Comparison of ENCODE assay signal across 21 cellular contexts in the genomic region with DNA sequence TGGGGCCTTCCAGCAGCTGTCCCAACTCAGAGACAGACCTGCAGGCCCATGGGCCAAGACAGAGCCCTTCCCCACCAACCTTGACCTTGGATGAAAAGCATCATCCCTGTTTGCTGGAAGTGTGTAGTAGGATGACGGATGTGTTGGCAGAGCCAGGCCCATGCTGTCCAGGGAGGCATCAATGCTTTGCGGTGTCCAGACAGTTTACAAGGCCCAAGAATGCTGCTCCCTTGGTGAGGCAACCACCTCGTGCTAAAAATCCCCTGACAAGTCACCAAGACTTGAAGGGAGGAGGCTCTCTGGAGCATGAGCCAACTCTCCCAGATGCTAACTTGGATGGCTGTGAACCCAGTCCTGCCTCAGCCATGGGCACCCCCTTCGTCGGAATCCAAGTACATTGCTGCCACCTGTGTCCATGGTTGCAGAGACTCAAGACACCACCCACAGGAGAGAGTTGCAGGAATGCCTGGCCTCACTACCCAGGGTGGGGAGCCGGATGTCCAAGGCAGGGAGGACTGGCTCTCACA. TPM values are rescaled to one million over a fixed set of nuclear protein-coding genes. Genes with fewer than 3 reads are reported as not detected.
DNase-seq lines count a peak whose midpoint lies in the region; ATAC-seq, FAIRE-seq and TF ChIP-seq lines count a peak whose summit lies in the region.
"Had no signal": no experiment of that assay in that cellular context is flagged by ENCODE, and none has a peak within 500 bp of the region (broad histone marks: within the 10 kb centered on the region; RNA-seq: fewer than 3 reads in every experiment).

No MANE protein-coding gene starts in this region.

- H3K4me1 Mint-ChIP-seq in endodermal cell, result peaks cover 11% of the 10 kb centered on the region

- H3K4me1 ChIP-seq in endodermal cell (ENCODE audit: control insufficient read depth, insufficient read depth, low read length) (no peaks in the 10 kb centered on the region), sigmoid colon (peaks cover 0 to 25% (median 14%) of the 10 kb centered on the region in 4 donors)
- H3K4me1 ChIP-seq: gastrocnemius medialis had no signal

- no peak overlapping the region for H3K4me3 ChIP-seq in endodermal cell (ENCODE audit: low read length)
- no peak overlapping the region for H3K4me3 ChIP-seq in sigmoid colon
- H3K4me3 ChIP-seq in coronary artery, result no peak overlapping the region
- H3K4me3 ChIP-seq: colonic mucosa, gastrocnemius medialis had no signal

- TF ChIP-seq POLR2A in sigmoid colon (IDR thresholded peaks at IDR 0.05), result no peak

- no peak overlapping the region for H3K9ac ChIP-seq in endodermal cell (ENCODE audit: extremely low read depth, low read length, poor library complexity, severe bottlenecking)

- FAIRE-seq in HTR-8/SVneo (lab: Jason Lieb, UNC), result peak; percentile 54
- FAIRE-seq: endothelial cell of umbilical vein had no signal

- peaks cover 61% of the 10 kb centered on the region for H3K27me3 Mint-ChIP-seq in endodermal cell (ENCODE audit: insufficient read depth)

- no peaks in the 10 kb centered on the region for H3K36me3 Mint-ChIP-seq in endodermal cell (ENCODE audit: low read depth)
- H3K36me3 Mint-ChIP-seq: IgD-negative memory B cell had no signal

- H3K9me3 ChIP-seq in endodermal cell (ENCODE audit: control insufficient read depth, low read length) (no peaks in the 10 kb centered on the region), sigmoid colon (no peaks in the 10 kb centered on the region)
- H3K9me3 ChIP-seq: colonic mucosa, gastrocnemius medialis had no signal

- H3K36me3 ChIP-seq in endodermal cell (ENCODE audit: control insufficient read depth, insufficient read depth, low read length) (no peaks in the 10 kb centered on the region), sigmoid colon (no peaks in the 10 kb centered on the region)
- H3K36me3 ChIP-seq: colonic mucosa, gastrocnemius medialis had no signal

- WGBS in endodermal cell (ENCODE audit: insufficient coverage in 1 of 2, insufficient read length in 1 of 2), 2 experiments, result 74 to 77% methylated on average over 5 to 6 of the region's 6 CpGs
- 80 to 81% methylated on average over 6 of the region's 6 CpGs for WGBS in sigmoid colon, 2 donors

- DNase-seq in HTR-8/SVneo (ENCODE audit: insufficient read length, low spot score) (no peak), endodermal cell (peak; percentile 39), left colon (peak; percentile 2 to 10), sigmoid colon (peak; percentile 74), coronary artery (ENCODE audit: low spot score) (no peak)
- DNase-seq in stimulated activated CD4-positive, alpha-beta T cell treated with anti-CD3 and anti-CD28 coated beads, Interleukin-4, amount 100 ng/mL, for 24 hours, result no peak
- DNase-seq: colonic mucosa; COR-L47; gastrocnemius medialis; mesendoderm; NCI-H187; NCI-H446 treated with DMSO at 0.1 percent for 48 hours; stimulated activated CD4-positive, alpha-beta T cell treated with anti-CD3 and anti-CD28 coated beads, Interleukin-1b, Interleukin-23, amount 100 ng/mL, for 48 hours; substantia nigra; T-helper 1 cell had no signal

- ATAC-seq in left colon, result no peak
- no peak for ATAC-seq in GM19035 (IDR thresholded peaks at IDR 0.05; ENCODE audit: unreplicated experiment)
- ATAC-seq in GM18519 (IDR thresholded peaks at IDR 0.05; ENCODE audit: low FRiP score, unreplicated experiment), result no peak
- ATAC-seq: gastrocnemius medialis had no signal

- TF ChIP-seq CTCF in endodermal cell (conservative IDR thresholded peaks at IDR 0.05) (no peak), sigmoid colon (IDR thresholded peaks at IDR 0.05) (no peak), coronary artery (IDR thresholded peaks at IDR 0.05) (no peak)

- no peak overlapping the region for H3K4me3 Mint-ChIP-seq in endodermal cell
- H3K4me3 Mint-ChIP-seq: IgD-negative memory B cell had no signal

- H3K27me3 ChIP-seq in endodermal cell (ENCODE audit: control insufficient read depth, insufficient read depth, low read length, poor library complexity, severe bottlenecking) (peaks cover 62% of the 10 kb centered on the region), sigmoid colon (no peaks in the 10 kb centered on the region)
- H3K27me3 ChIP-seq: colonic mucosa had no signal

- H3K27ac Mint-ChIP-seq in endodermal cell, result no peak overlapping the region
- H3K27ac Mint-ChIP-seq: IgD-negative memory B cell had no signal

- no peak overlapping the region for H3K27ac ChIP-seq in endodermal cell (ENCODE audit: low read depth, low read length)
- H3K27ac ChIP-seq in sigmoid colon, result peak overlapping the region; percentile 21 to 58 (median 42)
- no peak overlapping the region for H3K27ac ChIP-seq in coronary artery
- H3K27ac ChIP-seq: colonic mucosa, gastrocnemius medialis, VCaP had no signal

- intact Hi-C loops in left colon (cut with DNase I, micrococcal nuclease) (no loop called here), sigmoid colon (cut with DNase I) (no loop called here)

- TF ChIP-seq EP300 in sigmoid colon (IDR thresholded peaks at IDR 0.05), result no peak

- H3K9me3 Mint-ChIP-seq in endodermal cell, result no peaks in the 10 kb centered on the region
- H3K9me3 Mint-ChIP-seq: IgD-negative memory B cell, neural crest cell had no signal

RNA-seq across cellular contexts. Expression of a gene that starts 9.6 kb away (rescaled TPM):
- total RNA-seq in endodermal cell (10 to 100 TPM; 11.2 to 13.9 TPM), left colon (1 to 10 TPM; 1.6 TPM), sigmoid colon (1 to 10 TPM in 3 of 4 donors, under 1 TPM in 1; 0.71 to 4.4 (median 2.0) TPM)
- polyA plus RNA-seq in endodermal cell (2013, experiment 1 of 2), result 63.1 TPM
- polyA plus RNA-seq in endodermal cell (2013, experiment 2 of 2), result 59.4 TPM
- 1 to 10 TPM in 2 of 3 donors, under 1 TPM in 1; 0.60 to 4.0 (median 1.8) TPM for polyA plus RNA-seq in sigmoid colon
- total RNA-seq: endothelial cell of umbilical vein, gastrocnemius medialis had no signal
- polyA plus RNA-seq: IgD-negative memory B cell had no signal

Comparison
In these comparisons a context has a peak if more than half of its experiments do, and no peak if none do; other contexts are left out.
1. DNase-seq: peak in endodermal cell (single experiment), left colon (2 of 2) and sigmoid colon (single experiment); none in HTR-8/SVneo (single experiment), coronary artery (single experiment) and stimulated activated CD4-positive, alpha-beta T cell treated with anti-CD3 and anti-CD28 coated beads, Interleukin-4, amount 100 ng/mL, for 24 hours (single experiment).
2. H3K27ac ChIP-seq: peak in sigmoid colon (4 of 4); none in endodermal cell (single experiment) and coronary artery (0 of 2).